23 cellular contexts compared by ENCODE assay signal in genomic region chr10:15067154-15067553, GRCh38. TPM values are rescaled to one million over a fixed set of nuclear protein-coding genes. Genes with fewer than 3 reads are reported as not detected.
DNase-seq lines count a peak whose midpoint lies in the region; ATAC-seq, FAIRE-seq and TF ChIP-seq lines count a peak whose summit lies in the region.
"Had no signal": no experiment of that assay in that cellular context is flagged by ENCODE, and none has a peak within 500 bp of the region (broad histone marks: within the 10 kb centered on the region; RNA-seq: fewer than 3 reads in every experiment).

No MANE protein-coding gene starts in this region.

- WGBS in GM12878 (ENCODE audit: insufficient coverage, insufficient replicate concordance, low lambda C conversion rate, missing lambda C conversion rate) = 21% methylated on average over 5 of the region's 5 CpGs
- WGBS in endodermal cell (ENCODE audit: insufficient coverage in 1 of 2, insufficient read length in 1 of 2), 2 experiments = 88 to 100% methylated on average over 3 to 5 of the region's 5 CpGs
- 30% methylated on average over 5 of the region's 5 CpGs for WGBS in HepG2 (ENCODE audit: low lambda C conversion rate)

- H3K36me3 ChIP-seq in GM12878 (ENCODE audit: control insufficient read depth in 2 of 2, insufficient read depth in 2 of 2, low read length in 1 of 2) = no peaks in the 10 kb centered on the region
- H3K36me3 ChIP-seq in endodermal cell (ENCODE audit: control insufficient read depth, insufficient read depth, low read length) = no peaks in the 10 kb centered on the region
- H3K36me3 ChIP-seq in HepG2 (replicated peaks in 1 of 2; ENCODE audit: control insufficient read depth in 1 of 2, insufficient read depth in 2 of 2, low read length in 2 of 2) = no peaks in the 10 kb centered on the region
- H3K36me3 ChIP-seq: BE2C had no signal

- no peaks in the 10 kb centered on the region for H4K20me1 ChIP-seq in GM12878 (ENCODE audit: control insufficient read depth, insufficient read depth)
- no peaks in the 10 kb centered on the region for H4K20me1 ChIP-seq in HepG2 (ENCODE audit: insufficient read depth, low read length)

- DNase-seq in GM12878 (ENCODE audit: low read depth, low spot score) = no peak
- no peak for DNase-seq in endodermal cell
- DNase-seq in HepG2 (ENCODE audit: low spot score) = no peak
- DNase-seq: ACHN; BE2C; CD4-positive, alpha-beta memory T cell; DMS153; DMS79; GDM1; HCEC 1CT; MM.1S had no signal

- no peaks in the 10 kb centered on the region for H3K79me2 ChIP-seq in GM12878 (ENCODE audit: control insufficient read depth, insufficient read depth, low read length)
- H3K79me2 ChIP-seq in HepG2 (ENCODE audit: insufficient read depth, low read length) = no peaks in the 10 kb centered on the region

- BruUV-seq in GM12878 (replicated peaks; lab: Mats Ljungman, UMichigan) (no TSS peak), HepG2 (replicated peaks; lab: Mats Ljungman, UMichigan) (no TSS peak)

- H3K4me1 Mint-ChIP-seq in endodermal cell = no peaks in the 10 kb centered on the region
- H3K4me1 Mint-ChIP-seq: CD4-positive, alpha-beta memory T cell; GM23338 had no signal

- H3K27ac ChIP-seq in GM12878 (ENCODE audit: control insufficient read depth, insufficient read depth) = no peak overlapping the region
- no peak overlapping the region for H3K27ac ChIP-seq in endodermal cell (ENCODE audit: low read depth, low read length)
- H3K27ac ChIP-seq in HepG2 (ENCODE audit: extremely low read length, insufficient read depth, low read length) = no peak overlapping the region
- H3K27ac ChIP-seq: C4-2B, KMS-11 had no signal

- H3K36me3 Mint-ChIP-seq in endodermal cell (ENCODE audit: low read depth) = peaks cover under 1% of the 10 kb centered on the region
- H3K36me3 Mint-ChIP-seq: CD4-positive, alpha-beta memory T cell had no signal

- no peaks in the 10 kb centered on the region; the same call in 2 of the 3 replicates for H3K9me3 ChIP-seq in GM12878 (replicated peaks; ENCODE audit: control insufficient read depth, insufficient read depth, low read length)
- peaks cover 25% of the 10 kb centered on the region for H3K9me3 ChIP-seq in endodermal cell (ENCODE audit: control insufficient read depth, low read length)
- H3K9me3 ChIP-seq in HepG2 (ENCODE audit: low read length) = 0 out of 2 replicates have a peak, but pooled peaks cover under 1% of the 10 kb centered on the region
- H3K9me3 ChIP-seq: BE2C had no signal

- POLR2A ChIA-PET in GM12878 (lab: Charles Lee) (no interaction called here), HepG2 (lab: Yijun Ruan, JAX) (no interaction called here)

- FAIRE-seq in GM12878 (lab: Jason Lieb, UNC) (no peak), HepG2 (lab: Jason Lieb, UNC) (no peak)
- FAIRE-seq: A204.1, H54 had no signal

- no peak for TF ChIP-seq RAD21 in GM12878 (IDR thresholded peaks at IDR 0.05; ENCODE audit: insufficient read depth, low read depth, low read length)
- no peak for TF ChIP-seq RAD21 in HepG2 (CRISPR knock-in tag; IDR thresholded peaks at IDR 0.05)

- SMC1A ChIA-PET in GM12878 (lab: Charles Lee; ENCODE audit: uncharacterized antibody, unreplicated experiment) = interaction anchor here (0.9 to 1.4 kb wide), 2 partner anchors 40 to 75 kb away, joined by 3 read pairs; no protein-coding TSS in a partner anchor

- no peak overlapping the region for H3K27ac Mint-ChIP-seq in endodermal cell
- H3K27ac Mint-ChIP-seq: CD4-positive, alpha-beta memory T cell; GM23338 had no signal

- ATAC-seq in GM21423 (IDR thresholded peaks at IDR 0.05; ENCODE audit: unreplicated experiment) (peak; percentile 93), HG02798 (IDR thresholded peaks at IDR 0.05; ENCODE audit: poor library complexity, unreplicated experiment) (peak; percentile 75), HG03175 (IDR thresholded peaks at IDR 0.05; ENCODE audit: unreplicated experiment) (peak; percentile 93), GM12878 (peak; percentile 64), HG02623 (IDR thresholded peaks at IDR 0.05; ENCODE audit: unreplicated experiment) (no peak), HG03039 (IDR thresholded peaks at IDR 0.05; ENCODE audit: unreplicated experiment) (no peak), HepG2 (no peak)
- ATAC-seq: GM23338 had no signal

- H3K9me3 Mint-ChIP-seq in endodermal cell = peaks cover 12% of the 10 kb centered on the region

- in situ Hi-C loops in GM12878 (cut with MboI) (no loop called here), HepG2 (cut with HindIII; ENCODE audit: extremely low pct_ligation_motif_present, low pct_unique_long_range_greater_than_20kb) (no loop called here)

- TF ChIP-seq CTCF in GM12878 (IDR thresholded peaks at IDR 0.05 in 2 of 3, conservative IDR thresholded peaks at IDR 0.05 in 1 of 3; ENCODE audit: control insufficient read depth in 2 of 3, extremely low read depth in 1 of 3, insufficient read depth in 1 of 3, low read depth in 3 of 3, low read length in 3 of 3) = no peak
- TF ChIP-seq CTCF in endodermal cell (conservative IDR thresholded peaks at IDR 0.05) = no peak
- no peak for TF ChIP-seq CTCF in HepG2 (CRISPR knock-in tag; IDR thresholded peaks at IDR 0.05)

- H3K4me3 Mint-ChIP-seq in endodermal cell = no peak overlapping the region
- H3K4me3 Mint-ChIP-seq: GM23338 had no signal

- H2AFZ ChIP-seq in GM12878 (ENCODE audit: control insufficient read depth, low read depth, low read length) (no peak overlapping the region), HepG2 (ENCODE audit: low read length) (no peak overlapping the region)
- H2AFZ ChIP-seq: GM23338 had no signal

- CTCF ChIA-PET in GM12878 (lab: Yijun Ruan, JAX) (no interaction called here), HepG2 (lab: Yijun Ruan, JAX; ENCODE audit: low intra/inter-chr PET ratio, low total read pairs) (no interaction called here)

- intact Hi-C loops in GM12878 (cut with micrococcal nuclease; ENCODE audit: unreplicated experiment) (no loop called here), HepG2 (cut with micrococcal nuclease; ENCODE audit: unreplicated experiment) (no loop called here)

- H3K4me2 ChIP-seq in GM12878 (ENCODE audit: control insufficient read depth, insufficient read depth) (no peak overlapping the region), HepG2 (ENCODE audit: low read depth, low read length) (no peak overlapping the region)
- H3K4me2 ChIP-seq: GM23338, KMS-11 had no signal

- H3K4me3 ChIP-seq in GM12878 (no peak overlapping the region), endodermal cell (ENCODE audit: low read length) (no peak overlapping the region), HepG2 (replicated peaks in 1 of 3; ENCODE audit: insufficient read depth in 1 of 3, low read depth in 2 of 3, low read length in 3 of 3) (no peak overlapping the region)
- H3K4me3 ChIP-seq: GM23338 had no signal

- no peak for TF ChIP-seq POLR2A in GM12878 (IDR thresholded peaks at IDR 0.05; ENCODE audit: low read depth, low read length)
- TF ChIP-seq POLR2A in HepG2 (IDR thresholded peaks at IDR 0.05; ENCODE audit: insufficient read depth in 1 of 2, low read depth in 2 of 2, low read length in 2 of 2) = no peak

- TF ChIP-seq EP300 in GM12878 (IDR thresholded peaks at IDR 0.05; ENCODE audit: borderline replicate concordance in 1 of 2, control insufficient read depth in 1 of 2, low read depth in 2 of 2, low read length in 2 of 2) (no peak), HepG2 (IDR thresholded peaks at IDR 0.05; ENCODE audit: low read depth in 2 of 2, low read length in 2 of 2) (no peak), HepG2 (CRISPR knock-in tag; IDR thresholded peaks at IDR 0.05; ENCODE audit: borderline replicate concordance) (no peak)

- RAD21 ChIA-PET in GM12878 (lab: Charles Lee; ENCODE audit: unreplicated experiment) = no interaction called here

- no peaks in the 10 kb centered on the region for H3K4me1 ChIP-seq in GM12878 (ENCODE audit: control insufficient read depth, insufficient read depth, low read length)
- no peaks in the 10 kb centered on the region for H3K4me1 ChIP-seq in endodermal cell (ENCODE audit: control insufficient read depth, insufficient read depth, low read length)
- 0 out of 2 replicates have a peak, but pooled peaks cover 7% of the 10 kb centered on the region for H3K4me1 ChIP-seq in HepG2 (ENCODE audit: insufficient read depth, low read length)
- H3K4me1 ChIP-seq: BE2C had no signal

- no peaks in the 10 kb centered on the region for H3K27me3 Mint-ChIP-seq in endodermal cell (ENCODE audit: insufficient read depth)

- H3K27me3 ChIP-seq in GM12878 (replicated peaks in 1 of 2; ENCODE audit: control insufficient read depth in 2 of 2, insufficient read depth in 2 of 2, low read length in 1 of 2) (no peaks in the 10 kb centered on the region; a peak in 1 of 4 replicates), endodermal cell (ENCODE audit: control insufficient read depth, insufficient read depth, low read length, poor library complexity, severe bottlenecking) (no peaks in the 10 kb centered on the region), HepG2 (ENCODE audit: control insufficient read depth in 1 of 2, insufficient read depth in 2 of 2, low read length in 2 of 2) (no peaks in the 10 kb centered on the region)
- H3K27me3 ChIP-seq: BE2C had no signal

- H3K9ac ChIP-seq in GM12878 (ENCODE audit: control insufficient read depth, insufficient read depth, low read length) (no peak overlapping the region), endodermal cell (ENCODE audit: extremely low read depth, low read length, poor library complexity, severe bottlenecking) (no peak overlapping the region), HepG2 (ENCODE audit: insufficient read depth, low read depth, low read length) (no peak overlapping the region)
- H3K9ac ChIP-seq: KMS-11 had no signal

RNA-seq across cellular contexts. Expression of gene ACBD7, which starts 21.4 kb away (rescaled TPM):
- total RNA-seq in GM12878 (2013; cell fraction: nucleolus; rRNA removed) = 0.31 and 0.39 TPM in 2 replicates
- total RNA-seq in GM12878 (2014; rRNA removed) (0.16 and 0.68 TPM in 2 replicates), GM12878 (2014; rRNA removed; fragmentation: Illumina TruSeq; extraction: Trizol) (0.36 and 0.37 TPM in 2 replicates), GM12878 (2021) (0.27 and 0.74 TPM in 2 replicates), endodermal cell (1 to 10 TPM; 3.7 to 8.5 TPM), HepG2 (2016; rRNA removed; fragmentation: Illumina TruSeq; extraction: Trizol) (2.6 and 4.0 TPM in 2 replicates)
- 0.42 TPM for polyA plus RNA-seq in GM12878 (2011; ENCODE audit: low read depth)
- polyA plus RNA-seq in GM12878 (2011; rRNA removed) (0.39 and 0.46 TPM in 2 replicates), GM12878 (2014; fragmentation: Illumina TruSeq; extraction: Trizol) (0.25 and 0.33 TPM in 2 replicates), GM12878 (2014; fragmentation: Nextera tagmentation; extraction: Ambion mirVana) (under 1 TPM; 0.04 to 0.37 TPM), GM12878 (2014; rRNA removed) (0.28 and 0.35 TPM in 2 replicates), GM12878 (2016; fragmentation: Nextera tagmentation; extraction: Ambion mirVana) (under 1 TPM; 0.24 to 0.42 TPM), HepG2 (2011; rRNA removed) (1.1 and 1.4 TPM in 2 replicates)
- polyA plus RNA-seq in GM12878 (2011; cell fraction: cytosol; rRNA removed) = 0.25 and 0.30 TPM in 2 replicates
- 0.13 TPM in 1 of 2 replicates, not detected in the other for polyA plus RNA-seq in GM12878 (2011; cell fraction: nucleus; rRNA removed)
- polyA plus RNA-seq in GM12878 (2012) = 0.24 and 0.35 TPM in 2 replicates
- 0.15 and 0.29 TPM in 2 replicates for polyA minus RNA-seq in GM12878 (2011; rRNA and poly(A)+ RNA removed)
- not detected in 2 replicates for polyA minus RNA-seq in GM12878 (2011; cell fraction: cytosol; rRNA and poly(A)+ RNA removed)
- not detected in 2 replicates for polyA minus RNA-seq in GM12878 (2011; cell fraction: nucleus; rRNA and poly(A)+ RNA removed)
- 19.3 TPM for polyA plus RNA-seq in endodermal cell (2013, experiment 1 of 2)
- polyA plus RNA-seq in endodermal cell (2013, experiment 2 of 2) = 19.3 TPM
- total RNA-seq in HepG2 (2016; cell fraction: cytosol; rRNA removed; fragmentation: Illumina TruSeq; extraction: Trizol; ENCODE audit: low read depth) = 0.51 and 0.53 TPM in 2 replicates
- total RNA-seq in HepG2 (2016; cell fraction: insoluble cytoplasmic fraction; rRNA removed; fragmentation: Illumina TruSeq; extraction: Trizol) = 3.0 and 3.6 TPM in 2 replicates
- 2.0 and 2.5 TPM in 2 replicates for total RNA-seq in HepG2 (2016; cell fraction: membrane; rRNA removed; fragmentation: Illumina TruSeq; extraction: Trizol)
- total RNA-seq in HepG2 (2016; cell fraction: nucleus; rRNA removed; fragmentation: Illumina TruSeq; extraction: Trizol) = 0.75 and 2.1 TPM in 2 replicates
- 0.86 and 1.0 TPM in 2 replicates for polyA plus RNA-seq in HepG2 (2011; cell fraction: cytosol; rRNA removed)
- 0.40 and 0.45 TPM in 2 replicates for polyA plus RNA-seq in HepG2 (2011; cell fraction: nucleus; rRNA removed)
- polyA plus RNA-seq in HepG2 (2012) = 1.1 and 2.4 TPM in 2 replicates
- 0.33 and 0.47 TPM in 2 replicates for polyA plus RNA-seq in HepG2 (2016; cell fraction: cytosol; fragmentation: Illumina TruSeq; extraction: Trizol; ENCODE audit: low read depth)
- polyA plus RNA-seq in HepG2 (2016; cell fraction: insoluble cytoplasmic fraction; fragmentation: Illumina TruSeq; extraction: Trizol; ENCODE audit: low read depth) = 3.1 and 3.6 TPM in 2 replicates
- polyA plus RNA-seq in HepG2 (2016; cell fraction: membrane; fragmentation: Illumina TruSeq; extraction: Trizol; ENCODE audit: low read depth) = 1.2 and 1.4 TPM in 2 replicates
- 0.85 and 1.2 TPM in 2 replicates for polyA plus RNA-seq in HepG2 (2016; cell fraction: nucleus; fragmentation: Illumina TruSeq; extraction: Trizol; ENCODE audit: insufficient read depth, low read depth)
- polyA minus RNA-seq in HepG2 (2011; rRNA and poly(A)+ RNA removed; ENCODE audit: low replicate concordance) = 0.21 and 0.90 TPM in 2 replicates
- 0.59 and 2.2 TPM in 2 replicates for polyA minus RNA-seq in HepG2 (2011; cell fraction: cytosol; rRNA and poly(A)+ RNA removed)
- 1.8 and 2.0 TPM in 2 replicates for polyA minus RNA-seq in HepG2 (2011; cell fraction: nucleus; rRNA and poly(A)+ RNA removed)
- total RNA-seq: CD4-positive, alpha-beta memory T cell had no signal
- polyA plus RNA-seq: CD4-positive, alpha-beta memory T cell had no signal

RNA-seq across cellular contexts. Expression of gene OLAH, which starts 23.4 kb away (rescaled TPM):
- 0.78 TPM in 1 of 2 replicates, not detected in the other for total RNA-seq in GM12878 (2013; cell fraction: nucleolus; rRNA removed)
- total RNA-seq in GM12878 (2014; rRNA removed) = 0.49 and 0.85 TPM in 2 replicates
- 0.74 and 0.98 TPM in 2 replicates for total RNA-seq in GM12878 (2014; rRNA removed; fragmentation: Illumina TruSeq; extraction: Trizol)
- total RNA-seq in GM12878 (2021) = 0.56 and 0.59 TPM in 2 replicates
- 0.71 TPM for polyA plus RNA-seq in GM12878 (2011; ENCODE audit: low read depth)
- polyA plus RNA-seq in GM12878 (2011; rRNA removed) = 1.4 and 2.0 TPM in 2 replicates
- polyA plus RNA-seq in GM12878 (2011; cell fraction: cytosol; rRNA removed) = 0.79 and 0.95 TPM in 2 replicates
- 0.31 and 0.38 TPM in 2 replicates for polyA plus RNA-seq in GM12878 (2011; cell fraction: nucleus; rRNA removed)
- polyA plus RNA-seq in GM12878 (2012) = 0.70 and 0.76 TPM in 2 replicates
- 1.1 and 2.4 TPM in 2 replicates for polyA plus RNA-seq in GM12878 (2014; fragmentation: Illumina TruSeq; extraction: Trizol)
- polyA plus RNA-seq in GM12878 (2014; fragmentation: Nextera tagmentation; extraction: Ambion mirVana) = under 1 TPM; 0.10 to 0.44 TPM
- 0.38 and 0.52 TPM in 2 replicates for polyA plus RNA-seq in GM12878 (2014; rRNA removed)
- polyA plus RNA-seq in GM12878 (2016; fragmentation: Nextera tagmentation; extraction: Ambion mirVana) = under 1 TPM in 1 of 2 experiments, not detected in 1; 0.19 TPM
- 0.37 and 0.88 TPM in 2 replicates for polyA minus RNA-seq in GM12878 (2011; rRNA and poly(A)+ RNA removed)
- not detected in 2 replicates for polyA minus RNA-seq in GM12878 (2011; cell fraction: cytosol; rRNA and poly(A)+ RNA removed)
- 0.60 TPM in 1 of 2 replicates, not detected in the other for polyA minus RNA-seq in GM12878 (2011; cell fraction: nucleus; rRNA and poly(A)+ RNA removed)
- total RNA-seq in endodermal cell = not detected
- not detected for polyA plus RNA-seq in endodermal cell (2013, experiment 1 of 2)
- polyA plus RNA-seq in endodermal cell (2013, experiment 2 of 2) = not detected
- not detected in 2 replicates for total RNA-seq in HepG2 (2016; rRNA removed; fragmentation: Illumina TruSeq; extraction: Trizol)
- not detected in 2 replicates for total RNA-seq in HepG2 (2016; cell fraction: cytosol; rRNA removed; fragmentation: Illumina TruSeq; extraction: Trizol; ENCODE audit: low read depth)
- total RNA-seq in HepG2 (2016; cell fraction: insoluble cytoplasmic fraction; rRNA removed; fragmentation: Illumina TruSeq; extraction: Trizol) = not detected in 2 replicates
- not detected in 2 replicates for total RNA-seq in HepG2 (2016; cell fraction: membrane; rRNA removed; fragmentation: Illumina TruSeq; extraction: Trizol)
- total RNA-seq in HepG2 (2016; cell fraction: nucleus; rRNA removed; fragmentation: Illumina TruSeq; extraction: Trizol) = not detected in 2 replicates
- 0.13 and 0.51 TPM in 2 replicates for polyA plus RNA-seq in HepG2 (2011; rRNA removed)
- 0.12 and 0.19 TPM in 2 replicates for polyA plus RNA-seq in HepG2 (2011; cell fraction: cytosol; rRNA removed)
- polyA plus RNA-seq in HepG2 (2011; cell fraction: nucleus; rRNA removed) = not detected in 2 replicates
- polyA plus RNA-seq in HepG2 (2012) = 0.09 and 0.59 TPM in 2 replicates
- polyA plus RNA-seq in HepG2 (2016; cell fraction: cytosol; fragmentation: Illumina TruSeq; extraction: Trizol; ENCODE audit: low read depth) = not detected in 2 replicates
- not detected in 2 replicates for polyA plus RNA-seq in HepG2 (2016; cell fraction: insoluble cytoplasmic fraction; fragmentation: Illumina TruSeq; extraction: Trizol; ENCODE audit: low read depth)
- polyA plus RNA-seq in HepG2 (2016; cell fraction: membrane; fragmentation: Illumina TruSeq; extraction: Trizol; ENCODE audit: low read depth) = not detected in 2 replicates
- polyA plus RNA-seq in HepG2 (2016; cell fraction: nucleus; fragmentation: Illumina TruSeq; extraction: Trizol; ENCODE audit: insufficient read depth, low read depth) = not detected in 2 replicates
- 0.51 TPM in 1 of 2 replicates, not detected in the other for polyA minus RNA-seq in HepG2 (2011; rRNA and poly(A)+ RNA removed; ENCODE audit: low replicate concordance)
- not detected in 2 replicates for polyA minus RNA-seq in HepG2 (2011; cell fraction: cytosol; rRNA and poly(A)+ RNA removed)
- not detected in 2 replicates for polyA minus RNA-seq in HepG2 (2011; cell fraction: nucleus; rRNA and poly(A)+ RNA removed)
- total RNA-seq: CD4-positive, alpha-beta memory T cell; Daoy; GM23338; HT-29 had no signal
- polyA plus RNA-seq: GM23338 had no signal

RNA-seq across cellular contexts. Expression of gene RPP38, which starts 30.0 kb away (rescaled TPM):
- 15.3 and 15.6 TPM in 2 replicates for total RNA-seq in GM12878 (2013; cell fraction: nucleolus; rRNA removed)
- total RNA-seq in GM12878 (2014; rRNA removed) (12.8 and 13.0 TPM in 2 replicates), GM12878 (2014; rRNA removed; fragmentation: Illumina TruSeq; extraction: Trizol) (19.0 and 21.4 TPM in 2 replicates), GM12878 (2021) (18.5 and 19.0 TPM in 2 replicates), endodermal cell (10 to 100 TPM; 23.6 to 24.8 TPM), HepG2 (2016; rRNA removed; fragmentation: Illumina TruSeq; extraction: Trizol) (16.4 and 17.7 TPM in 2 replicates)
- polyA plus RNA-seq in GM12878 (2011; ENCODE audit: low read depth) = 17.3 TPM
- polyA plus RNA-seq in GM12878 (2011; rRNA removed) (26.6 and 26.7 TPM in 2 replicates), GM12878 (2014; fragmentation: Illumina TruSeq; extraction: Trizol) (40.9 and 48.9 TPM in 2 replicates), GM12878 (2014; fragmentation: Nextera tagmentation; extraction: Ambion mirVana) (10 to 100 TPM; 27.7 to 38.4 TPM), GM12878 (2014; rRNA removed) (17.0 and 24.0 TPM in 2 replicates), GM12878 (2016; fragmentation: Nextera tagmentation; extraction: Ambion mirVana) (10 to 100 TPM; 32.0 to 32.4 TPM), HepG2 (2011; rRNA removed) (11.7 TPM in 2 replicates)
- polyA plus RNA-seq in GM12878 (2011; cell fraction: cytosol; rRNA removed) = 25.3 and 26.2 TPM in 2 replicates
- 14.4 and 17.7 TPM in 2 replicates for polyA plus RNA-seq in GM12878 (2011; cell fraction: nucleus; rRNA removed)
- polyA plus RNA-seq in GM12878 (2012) = 13.6 and 18.8 TPM in 2 replicates
- 16.6 and 17.0 TPM in 2 replicates for polyA minus RNA-seq in GM12878 (2011; rRNA and poly(A)+ RNA removed)
- 8.0 and 9.0 TPM in 2 replicates for polyA minus RNA-seq in GM12878 (2011; cell fraction: cytosol; rRNA and poly(A)+ RNA removed)
- polyA minus RNA-seq in GM12878 (2011; cell fraction: nucleus; rRNA and poly(A)+ RNA removed) = 7.3 and 12.0 TPM in 2 replicates
- 24.4 TPM for polyA plus RNA-seq in endodermal cell (2013, experiment 1 of 2)
- polyA plus RNA-seq in endodermal cell (2013, experiment 2 of 2) = 20.4 TPM
- total RNA-seq in HepG2 (2016; cell fraction: cytosol; rRNA removed; fragmentation: Illumina TruSeq; extraction: Trizol; ENCODE audit: low read depth) = 10.8 and 11.2 TPM in 2 replicates
- total RNA-seq in HepG2 (2016; cell fraction: insoluble cytoplasmic fraction; rRNA removed; fragmentation: Illumina TruSeq; extraction: Trizol) = 15.4 and 17.2 TPM in 2 replicates
- 14.8 and 16.0 TPM in 2 replicates for total RNA-seq in HepG2 (2016; cell fraction: membrane; rRNA removed; fragmentation: Illumina TruSeq; extraction: Trizol)
- total RNA-seq in HepG2 (2016; cell fraction: nucleus; rRNA removed; fragmentation: Illumina TruSeq; extraction: Trizol) = 9.0 and 9.2 TPM in 2 replicates
- polyA plus RNA-seq in HepG2 (2011; cell fraction: cytosol; rRNA removed) = 10.2 and 13.0 TPM in 2 replicates
- 4.3 and 6.1 TPM in 2 replicates for polyA plus RNA-seq in HepG2 (2011; cell fraction: nucleus; rRNA removed)
- polyA plus RNA-seq in HepG2 (2012) = 10.0 and 11.5 TPM in 2 replicates
- 8.4 and 12.5 TPM in 2 replicates for polyA plus RNA-seq in HepG2 (2016; cell fraction: cytosol; fragmentation: Illumina TruSeq; extraction: Trizol; ENCODE audit: low read depth)
- 19.6 and 21.6 TPM in 2 replicates for polyA plus RNA-seq in HepG2 (2016; cell fraction: insoluble cytoplasmic fraction; fragmentation: Illumina TruSeq; extraction: Trizol; ENCODE audit: low read depth)
- 12.4 and 12.7 TPM in 2 replicates for polyA plus RNA-seq in HepG2 (2016; cell fraction: membrane; fragmentation: Illumina TruSeq; extraction: Trizol; ENCODE audit: low read depth)
- 17.0 and 18.6 TPM in 2 replicates for polyA plus RNA-seq in HepG2 (2016; cell fraction: nucleus; fragmentation: Illumina TruSeq; extraction: Trizol; ENCODE audit: insufficient read depth, low read depth)
- polyA minus RNA-seq in HepG2 (2011; rRNA and poly(A)+ RNA removed; ENCODE audit: low replicate concordance) = 7.3 and 14.4 TPM in 2 replicates
- polyA minus RNA-seq in HepG2 (2011; cell fraction: cytosol; rRNA and poly(A)+ RNA removed) = 4.8 and 6.3 TPM in 2 replicates
- polyA minus RNA-seq in HepG2 (2011; cell fraction: nucleus; rRNA and poly(A)+ RNA removed) = 4.1 and 5.8 TPM in 2 replicates

Comparison
In these comparisons a context has a peak if more than half of its experiments do, and no peak if none do; other contexts are left out.
1. ATAC-seq: peak in GM21423 (single experiment), HG02798 (single experiment), HG03175 (single experiment) and GM12878 (single experiment); none in HG02623 (single experiment), HG03039 (single experiment) and HepG2 (single experiment).